ENCODE assay signal across 20 cellular contexts in genomic region chr5:172492097-172492840, GRCh38. TPM values are rescaled to one million over a fixed set of nuclear protein-coding genes. Genes with fewer than 3 reads are reported as not detected.
DNase-seq lines count a peak whose midpoint lies in the region; TF ChIP-seq lines count a peak whose summit lies in the region.
"Had no signal": no experiment of that assay in that cellular context is flagged by ENCODE, and none has a peak within 500 bp of the region (broad histone marks: within the 10 kb centered on the region; RNA-seq: fewer than 3 reads in every experiment).

No MANE protein-coding gene starts in this region.

- H3K9me3 Mint-ChIP-seq in osteocyte (ENCODE audit: unreplicated experiment): no peaks in the 10 kb centered on the region
- no peaks in the 10 kb centered on the region for H3K9me3 Mint-ChIP-seq in activated T-helper 2 cell treated with anti-CD3 and anti-CD28 coated beads, Interferon-gamma antibody, Interleukin-2, Interleukin-4, amounts not matched to agents 10 μg/mL and 5 μg/mL and 100 μg/mL, durations not matched to agents 14 hours and 24 hours and 36 hours
- H3K9me3 Mint-ChIP-seq: HFFc6 had no signal

- H3K36me3 ChIP-seq in BLaER1: no peaks in the 10 kb centered on the region
- H3K36me3 ChIP-seq in BLaER1 treated with 17β-estradiol and CSF1 and Interleukin-3, amounts not matched to agents 10 nM and 100 nM: no peaks in the 10 kb centered on the region
- H3K36me3 ChIP-seq: SJSA1 had no signal

- H3K9ac ChIP-seq in BLaER1: peak overlapping the region; percentile 11; the same call in 1 of the 2 replicates
- peak overlapping the region in 3 of 11 experiments; percentile 18 to 34 (median 25); a peak in 3 of 22 replicates for H3K9ac ChIP-seq in BLaER1 treated with 17β-estradiol and CSF1 and Interleukin-3, amounts not matched to agents 10 nM and 100 nM
- H3K9ac ChIP-seq: KMS-11 had no signal

- H3K4me2 ChIP-seq in BLaER1: peak overlapping the region; percentile 89
- H3K4me2 ChIP-seq in BLaER1 treated with 17β-estradiol and CSF1 and Interleukin-3, amounts not matched to agents 10 nM and 100 nM: peak overlapping the region in 8 of 11 experiments; percentile 62 to 96 (median 84); a peak in 16 of 22 replicates
- H3K4me2 ChIP-seq: KMS-11 had no signal

- intact Hi-C loops in activated T-helper 2 cell treated with anti-CD3 and anti-CD28 coated beads, Interferon-gamma antibody, Interleukin-2, Interleukin-4, amounts not matched to agents 10 μg/mL and 5 μg/mL and 100 μg/mL, durations not matched to agents 14 hours and 24 hours and 36 hours (cut with micrococcal nuclease): no loop called here

- no peak overlapping the region for H3K27ac Mint-ChIP-seq in osteocyte (ENCODE audit: unreplicated experiment)
- no peak overlapping the region for H3K27ac Mint-ChIP-seq in activated T-helper 2 cell treated with anti-CD3 and anti-CD28 coated beads, Interferon-gamma antibody, Interleukin-2, Interleukin-4, amounts not matched to agents 10 μg/mL and 5 μg/mL and 100 μg/mL, durations not matched to agents 14 hours and 24 hours and 36 hours
- H3K27ac Mint-ChIP-seq: CD4-positive, alpha-beta memory T cell; HFFc6 had no signal

- peak overlapping the region; percentile 65 for H3K27ac ChIP-seq in BLaER1
- H3K27ac ChIP-seq in BLaER1 treated with 17β-estradiol and CSF1 and Interleukin-3, amounts not matched to agents 10 nM and 100 nM: peak overlapping the region in 5 of 11 experiments; percentile 13 to 58 (median 55); a peak in 9 of 22 replicates
- H3K27ac ChIP-seq: KMS-11, SJSA1 had no signal

- H4K20me1 ChIP-seq in BLaER1: no peaks in the 10 kb centered on the region
- no peaks in the 10 kb centered on the region; a peak in 1 of 22 replicates for H4K20me1 ChIP-seq in BLaER1 treated with 17β-estradiol and CSF1 and Interleukin-3, amounts not matched to agents 10 nM and 100 nM

- no peak overlapping the region for H3K4me3 ChIP-seq in BLaER1
- H3K4me3 ChIP-seq in BLaER1 treated with 17β-estradiol and CSF1 and Interleukin-3, amounts not matched to agents 10 nM and 100 nM: no peak overlapping the region
- H3K4me3 ChIP-seq: GM12878, SJSA1 had no signal

- no peaks in the 10 kb centered on the region for H3K9me3 ChIP-seq in BLaER1
- H3K9me3 ChIP-seq in BLaER1 treated with 17β-estradiol and CSF1 and Interleukin-3, amounts not matched to agents 10 nM and 100 nM (replicated peaks in 1 of 11): peaks cover 0 to 9% (median 4%) of the 10 kb centered on the region in 11 experiments; a peak in 4 of 22 replicates
- H3K9me3 ChIP-seq: SJSA1 had no signal

- H3K27me3 ChIP-seq in BLaER1: no peaks in the 10 kb centered on the region
- peaks cover 0 to 4% (median 0%) of the 10 kb centered on the region in 11 experiments; a peak in 1 of 22 replicates for H3K27me3 ChIP-seq in BLaER1 treated with 17β-estradiol and CSF1 and Interleukin-3, amounts not matched to agents 10 nM and 100 nM

- no peaks in the 10 kb centered on the region for H3K36me3 Mint-ChIP-seq in osteocyte (ENCODE audit: unreplicated experiment)
- no peaks in the 10 kb centered on the region for H3K36me3 Mint-ChIP-seq in activated T-helper 2 cell treated with anti-CD3 and anti-CD28 coated beads, Interferon-gamma antibody, Interleukin-2, Interleukin-4, amounts not matched to agents 10 μg/mL and 5 μg/mL and 100 μg/mL, durations not matched to agents 14 hours and 24 hours and 36 hours (ENCODE audit: low read depth)
- H3K36me3 Mint-ChIP-seq: CD4-positive, alpha-beta memory T cell had no signal

- peaks cover 39% of the 10 kb centered on the region for H3K27me3 Mint-ChIP-seq in osteocyte (ENCODE audit: unreplicated experiment)
- H3K27me3 Mint-ChIP-seq in activated T-helper 2 cell treated with anti-CD3 and anti-CD28 coated beads, Interferon-gamma antibody, Interleukin-2, Interleukin-4, amounts not matched to agents 10 μg/mL and 5 μg/mL and 100 μg/mL, durations not matched to agents 14 hours and 24 hours and 36 hours (ENCODE audit: low read depth): no peaks in the 10 kb centered on the region

- no peak for TF ChIP-seq CTCF in osteocyte (IDR thresholded peaks at IDR 0.05)

- no peak overlapping the region for H3K4me3 Mint-ChIP-seq in osteocyte (ENCODE audit: unreplicated experiment)
- H3K4me3 Mint-ChIP-seq in activated T-helper 2 cell treated with anti-CD3 and anti-CD28 coated beads, Interferon-gamma antibody, Interleukin-2, Interleukin-4, amounts not matched to agents 10 μg/mL and 5 μg/mL and 100 μg/mL, durations not matched to agents 14 hours and 24 hours and 36 hours (ENCODE audit: low read depth): no peak overlapping the region
- H3K4me3 Mint-ChIP-seq: CD4-positive, alpha-beta memory T cell; HFFc6 had no signal

- peaks cover 86% of the 10 kb centered on the region for H3K4me1 ChIP-seq in BLaER1
- H3K4me1 ChIP-seq in BLaER1 treated with 17β-estradiol and CSF1 and Interleukin-3, amounts not matched to agents 10 nM and 100 nM: peaks cover 7 to 82% (median 61%) of the 10 kb centered on the region in 10 experiments
- H3K4me1 ChIP-seq: SJSA1 had no signal

- no peaks in the 10 kb centered on the region for H3K4me1 Mint-ChIP-seq in osteocyte (ENCODE audit: unreplicated experiment)
- no peaks in the 10 kb centered on the region for H3K4me1 Mint-ChIP-seq in activated T-helper 2 cell treated with anti-CD3 and anti-CD28 coated beads, Interferon-gamma antibody, Interleukin-2, Interleukin-4, amounts not matched to agents 10 μg/mL and 5 μg/mL and 100 μg/mL, durations not matched to agents 14 hours and 24 hours and 36 hours (ENCODE audit: low read depth)
- H3K4me1 Mint-ChIP-seq: CD4-positive, alpha-beta memory T cell had no signal

- peak; percentile 33 for DNase-seq in ecto neural progenitor cell (ENCODE audit: low spot score)
- peak; percentile 78 for DNase-seq in osteocyte (ENCODE audit: extremely low spot score, unreplicated experiment)
- no peak for DNase-seq in anterior cingulate cortex (lab: John Stamatoyannopoulos, UW)
- no peak for DNase-seq in NCI-H2107 treated with DMSO at 0.1 percent for 48 hours (lab: John Stamatoyannopoulos, UW; ENCODE audit: unreplicated experiment)
- DNase-seq in activated T-helper 2 cell treated with anti-CD3 and anti-CD28 coated beads, Interferon-gamma antibody, Interleukin-2, Interleukin-4, amounts not matched to agents 10 μg/mL and 5 μg/mL and 100 μg/mL, durations not matched to agents 14 hours and 24 hours and 36 hours (ENCODE audit: low spot score): no peak
- DNase-seq: CD4-positive, alpha-beta memory T cell; DMS79 treated with DMSO at 0.1 percent for 48 hours; GOT3; HFFc6; NCI-H1436; NCI-H2029; NCI-H2171 treated with DMSO at 0.1 percent for 48 hours; NCI-H446 treated with DMSO at 0.1 percent for 48 hours; NCI-H748 treated with DMSO at 0.1 percent for 48 hours; OCI-M1 had no signal

RNA-seq across cellular contexts. Expression of gene SH3PXD2B, which starts 37.9 kb away (rescaled TPM):
- 114 and 125 TPM in 2 replicates for total RNA-seq in osteocyte
- total RNA-seq in activated T-helper 2 cell treated with anti-CD3 and anti-CD28 coated beads, Interferon-gamma antibody, Interleukin-2, Interleukin-4, amounts not matched to agents 10 μg/mL and 5 μg/mL and 100 μg/mL, durations not matched to agents 14 hours and 24 hours and 36 hours: 0.11 and 0.21 TPM in 2 replicates

Comparison
In these comparisons a context has a peak if more than half of its experiments do, and no peak if none do; other contexts are left out.
1. DNase-seq: peak in ecto neural progenitor cell (single experiment) and osteocyte (single experiment); none in anterior cingulate cortex (0 of 58), NCI-H2107 treated with DMSO at 0.1 percent for 48 hours (single experiment) and activated T-helper 2 cell treated with anti-CD3 and anti-CD28 coated beads, Interferon-gamma antibody, Interleukin-2, Interleukin-4, amounts not matched to agents 10 μg/mL and 5 μg/mL and 100 μg/mL, durations not matched to agents 14 hours and 24 hours and 36 hours (single experiment).
2. RNA of gene SH3PXD2B, which starts 37.9 kb away (total RNA-seq): 114 to 125 TPM in osteocyte; 0.11 to 0.21 TPM in activated T-helper 2 cell treated with anti-CD3 and anti-CD28 coated beads, Interferon-gamma antibody, Interleukin-2, Interleukin-4, amounts not matched to agents 10 μg/mL and 5 μg/mL and 100 μg/mL, durations not matched to agents 14 hours and 24 hours and 36 hours; every median in the first group is over 10 times any median in the second.